In genomic region chr17:8122923-8123694, GRCh38 we compare ENCODE assay signal across 6 cellular contexts. TPM values are rescaled to one million over a fixed set of nuclear protein-coding genes. Genes with fewer than 3 reads are reported as not detected.
A peak's percentile ranks its signal among the peaks of the same experiment; 100 is the strongest.
DNase-seq lines count a peak whose midpoint lies in the region; ATAC-seq and TF ChIP-seq lines count a peak whose summit lies in the region.

No MANE protein-coding gene starts in this region.

- no peak for TF ChIP-seq CTCF in brain (conservative IDR thresholded peaks at IDR 0.05)

- peaks cover 42% of the 10 kb centered on the region for H3K4me1 Mint-ChIP-seq in brain

- no peaks in the 10 kb centered on the region for H3K36me3 Mint-ChIP-seq in brain

- peaks cover 0 to 23% (median 0%) of the 10 kb centered on the region in 5 experiments for H3K9me3 Mint-ChIP-seq in brain

- peak overlapping the region; percentile 53 for H2AFZ ChIP-seq in neuron (ENCODE audit: low read depth, low read length)

- peaks cover 30% of the 10 kb centered on the region for H3K27me3 ChIP-seq in neuron (ENCODE audit: insufficient read depth, low read length)

- no peaks in the 10 kb centered on the region for H3K9me3 ChIP-seq in neuron (ENCODE audit: low read length)

- H3K4me1 ChIP-seq in neuron (ENCODE audit: insufficient read depth, low read length): peaks cover 47% of the 10 kb centered on the region

- DNase-seq in NCI-H82 (lab: John Stamatoyannopoulos, UW) (peak; percentile 63), NCI-H82 treated with DMSO at 0.1 percent for 48 hours (lab: John Stamatoyannopoulos, UW; ENCODE audit: unreplicated experiment) (no peak), NCI-H2227 (lab: John Stamatoyannopoulos, UW; ENCODE audit: unreplicated experiment) (no peak)

- H3K27me3 Mint-ChIP-seq in brain: peaks cover 75% of the 10 kb centered on the region

- H3K4me3 ChIP-seq in neuron (ENCODE audit: low read length): peak overlapping the region; percentile 85

- H3K27ac Mint-ChIP-seq in brain: peak overlapping the region; percentile 4 to 89 (median 45)

- H3K4me3 Mint-ChIP-seq in brain: peak overlapping the region; percentile 93 to 98 (median 94)

- ATAC-seq in HG03159 (IDR thresholded peaks at IDR 0.05; ENCODE audit: unreplicated experiment): no peak

- no peaks in the 10 kb centered on the region for H3K36me3 ChIP-seq in neuron (ENCODE audit: insufficient read depth, low read length)

RNA-seq across cellular contexts. Expression of gene HES7, which starts 0.8 kb away (rescaled TPM):
- polyA plus RNA-seq in brain (ENCODE audit: insufficient read depth, low read depth, low replicate concordance): not detected

RNA-seq across cellular contexts. Expression of gene ALOXE3, which starts 4.8 kb away (rescaled TPM):
- 0.22 TPM for polyA plus RNA-seq in brain (ENCODE audit: insufficient read depth, low read depth, low replicate concordance)

RNA-seq across cellular contexts. Expression of gene PER1, which starts 29.1 kb away (rescaled TPM):
- 34.2 TPM for polyA plus RNA-seq in brain (ENCODE audit: insufficient read depth, low read depth, low replicate concordance)

RNA-seq across cellular contexts. Expression of gene ALOX12B, which starts 35.6 kb away (rescaled TPM):
- polyA plus RNA-seq in brain (ENCODE audit: insufficient read depth, low read depth, low replicate concordance): 1.1 TPM

RNA-seq across cellular contexts. Expression of gene VAMP2, which starts 39.6 kb away (rescaled TPM):
- 375 TPM for polyA plus RNA-seq in brain (ENCODE audit: insufficient read depth, low read depth, low replicate concordance)
